Comparison of ENCODE assay signal across 9 cellular contexts in genomic region chr22:39932918-39933649, GRCh38. TPM values are rescaled to one million over a fixed set of nuclear protein-coding genes. Genes with fewer than 3 reads are reported as not detected.
DNase-seq lines count a peak whose midpoint lies in the region; ATAC-seq and TF ChIP-seq lines count a peak whose summit lies in the region.
"Had no signal": no experiment of that assay in that cellular context is flagged by ENCODE, and none has a peak within 500 bp of the region (broad histone marks: within the 10 kb centered on the region; RNA-seq: fewer than 3 reads in every experiment).

No MANE protein-coding gene starts in this region.

- no peaks in the 10 kb centered on the region for H3K9me3 Mint-ChIP-seq in osteocyte (ENCODE audit: unreplicated experiment)

- peaks cover 0 to 19% (median 0%) of the 10 kb centered on the region in 45 donors for H3K27me3 ChIP-seq in dorsolateral prefrontal cortex

- H3K27ac Mint-ChIP-seq in T-helper 17 cell: no peak overlapping the region
- H3K27ac Mint-ChIP-seq in osteocyte (ENCODE audit: unreplicated experiment): no peak overlapping the region

- H3K27ac ChIP-seq in C4-2B (no peak overlapping the region), dorsolateral prefrontal cortex (no peak overlapping the region)

- DNase-seq in H4 (ENCODE audit: low spot score): peak; percentile 38
- DNase-seq in T-helper 17 cell: peak; percentile 21 to 49 (median 33)
- no peak for DNase-seq in dorsolateral prefrontal cortex
- no peak for DNase-seq in osteocyte (ENCODE audit: extremely low spot score, unreplicated experiment)
- DNase-seq in NCI-H345 (lab: John Stamatoyannopoulos, UW): no peak

- H3K4me3 Mint-ChIP-seq in T-helper 17 cell: peak overlapping the region; percentile 94
- H3K4me3 Mint-ChIP-seq in osteocyte (ENCODE audit: unreplicated experiment): no peak overlapping the region

- TF ChIP-seq CTCF in C4-2B (conservative IDR thresholded peaks at IDR 0.05) (peak; percentile 83), dorsolateral prefrontal cortex (IDR thresholded peaks at IDR 0.05 in 54 of 56, conservative IDR thresholded peaks at IDR 0.05 in 2 of 56; ENCODE audit: low read depth in 1 of 56, partially characterized antibody in 56 of 56) (peak in 44 of 56 donors; percentile 7 to 48 (median 30)), osteocyte (IDR thresholded peaks at IDR 0.05) (peak; percentile 43)

- H3K4me3 ChIP-seq in dorsolateral prefrontal cortex: no peak overlapping the region

- peaks cover 52% of the 10 kb centered on the region for H3K4me1 Mint-ChIP-seq in T-helper 17 cell
- no peaks in the 10 kb centered on the region for H3K4me1 Mint-ChIP-seq in osteocyte (ENCODE audit: unreplicated experiment)

- H3K27me3 Mint-ChIP-seq in T-helper 17 cell: no peaks in the 10 kb centered on the region
- H3K27me3 Mint-ChIP-seq in osteocyte (ENCODE audit: unreplicated experiment): peaks cover 49% of the 10 kb centered on the region

- ATAC-seq in T-helper 17 cell (peak; percentile 55), HG02884 (IDR thresholded peaks at IDR 0.05; ENCODE audit: unreplicated experiment) (no peak), HG03135 (IDR thresholded peaks at IDR 0.05; ENCODE audit: unreplicated experiment) (no peak)

- H3K36me3 Mint-ChIP-seq in T-helper 17 cell (ENCODE audit: low read depth) (peaks cover 14% of the 10 kb centered on the region), osteocyte (ENCODE audit: unreplicated experiment) (no peaks in the 10 kb centered on the region)

- intact Hi-C loops in dorsolateral prefrontal cortex (cut with DNase I): no loop called here

- H3K9me3 ChIP-seq in T-helper 17 cell (ENCODE audit: control insufficient read depth, low read length, poor library complexity, severe bottlenecking): no peaks in the 10 kb centered on the region

RNA-seq across cellular contexts. Expression of gene TMA7B, which starts 27.1 kb away (rescaled TPM):
- not detected in 2 replicates for total RNA-seq in H4 (2014; rRNA removed; shearing (Covaris generic))
- total RNA-seq in T-helper 17 cell (10 to 100 TPM in 1 of 2 donors, 1 to 10 TPM in 1; 7.2 to 22.5 TPM), dorsolateral prefrontal cortex (under 1 TPM in 1 of 120 experiments, not detected in 119; 0.35 TPM), osteocyte (not detected in 2 replicates)
- total RNA-seq: pulmonary artery endothelial cell had no signal

RNA-seq across cellular contexts. Expression of gene GRAP2, which starts 32.2 kb away (rescaled TPM):
- total RNA-seq in H4 (2014; rRNA removed; shearing (Covaris generic)): not detected in 2 replicates
- total RNA-seq in T-helper 17 cell (100 to 1,000 TPM; 113 to 195 TPM), dorsolateral prefrontal cortex (1 to 10 TPM in 19 of 120 experiments, under 1 TPM in 45, not detected in 56; 0.10 to 2.2 (median 0.57) TPM), osteocyte (not detected in 2 replicates)
- total RNA-seq: pulmonary artery endothelial cell had no signal

RNA-seq across cellular contexts. Expression of gene ENTHD1, which starts 39.5 kb away (rescaled TPM):
- total RNA-seq in H4 (2014; rRNA removed; shearing (Covaris generic)): not detected in 2 replicates
- total RNA-seq in T-helper 17 cell (not detected), dorsolateral prefrontal cortex (not detected), osteocyte (not detected in 2 replicates)
- total RNA-seq: pulmonary artery endothelial cell had no signal

Comparison
In these comparisons a context has a peak if more than half of its experiments do, and no peak if none do; other contexts are left out.
1. CTCF ChIP-seq: peak in every context shown above with its lines; median percentile 83 in C4-2B; 43 in osteocyte; 30 in dorsolateral prefrontal cortex.
2. DNase-seq: peak in H4 (single experiment) and T-helper 17 cell (3 of 3); none in dorsolateral prefrontal cortex (0 of 10), osteocyte (single experiment) and NCI-H345 (single experiment).
3. RNA of gene GRAP2, which starts 32.2 kb away (total RNA-seq): 113 to 195 TPM in T-helper 17 cell; 0.10 to 2.2 TPM in dorsolateral prefrontal cortex, not detected in H4 and not detected in osteocyte; every median in the first group is over 10 times any median in the second.